Comparison of ENCODE assay signal across 1 cellular context in genomic region chr5:147748590-147748989, GRCh38.
TF ChIP-seq lines count a peak whose summit lies in the region.

No MANE protein-coding gene starts in this region.

TF ChIP-seq in WTC11, 78 proteins besides CTCF, POLR2A, EP300 and RAD21 (continued from another document):
- TF ChIP-seq HMGXB4 (CRISPR knock-in tag; IDR thresholded peaks at IDR 0.05) = no peak
